ENCODE assay signal across 8 cellular contexts in genomic region chr10:114304566-114305421, GRCh38.
A peak's percentile ranks its signal among the peaks of the same experiment; 100 is the strongest.
DNase-seq lines count a peak whose midpoint lies in the region; ATAC-seq and TF ChIP-seq lines count a peak whose summit lies in the region.

No MANE protein-coding gene starts in this region.

- H3K36me3 Mint-ChIP-seq in neural crest cell (ENCODE audit: low read depth): peaks cover 3% of the 10 kb centered on the region

- H3K27me3 Mint-ChIP-seq in neural crest cell (ENCODE audit: low read depth): peaks cover 3% of the 10 kb centered on the region

- H3K9me3 Mint-ChIP-seq in neural crest cell: no peaks in the 10 kb centered on the region

- H3K27ac Mint-ChIP-seq in neural crest cell (ENCODE audit: unreplicated experiment): no peak overlapping the region

- DNase-seq in NCI-H187 (lab: John Stamatoyannopoulos, UW): peak; percentile 21 to 46
- no peak for DNase-seq in NCI-H187 treated with DMSO at 0.1 percent for 48 hours (lab: John Stamatoyannopoulos, UW)
- DNase-seq in NCI-H2227 (lab: John Stamatoyannopoulos, UW; ENCODE audit: unreplicated experiment): peak; percentile 69
- DNase-seq in activated CD8-positive, alpha-beta memory T cell treated with anti-CD3 and anti-CD28 coated beads for 24 hours: peak; percentile 82
- DNase-seq in epithelial cell of esophagus (ENCODE audit: low read depth): peak; percentile 33
- peak; percentile 53 for DNase-seq in neural crest cell (ENCODE audit: low read depth, low spot score)
- peak; percentile 52 for DNase-seq in superior temporal gyrus (ENCODE audit: extremely low spot score)

- TF ChIP-seq CTCF in epithelial cell of esophagus (IDR thresholded peaks at IDR 0.05; ENCODE audit: insufficient read depth, low read depth, low read length, missing control alignments) (peak; percentile 69), neural crest cell (conservative IDR thresholded peaks at IDR 0.05) (peak; percentile 62)

- peak overlapping the region; percentile 82 for H3K4me3 Mint-ChIP-seq in neural crest cell

- H3K4me3 ChIP-seq in epithelial cell of esophagus (ENCODE audit: low read length): no peak overlapping the region

- peaks cover 34% of the 10 kb centered on the region for H3K4me1 Mint-ChIP-seq in neural crest cell

- ATAC-seq in HG02870 (IDR thresholded peaks at IDR 0.05; ENCODE audit: unreplicated experiment): peak; percentile 56
